In genomic region chr14:105418269-105419054, GRCh38 we compare ENCODE assay signal across 9 cellular contexts. TPM values are rescaled to one million over a fixed set of nuclear protein-coding genes. Genes with fewer than 3 reads are reported as not detected.
A peak's percentile ranks its signal among the peaks of the same experiment; 100 is the strongest.
DNase-seq lines count a peak whose midpoint lies in the region; ATAC-seq, FAIRE-seq and TF ChIP-seq lines count a peak whose summit lies in the region.
"Had no signal": no experiment of that assay in that cellular context is flagged by ENCODE, and none has a peak within 500 bp of the region (broad histone marks: within the 10 kb centered on the region; RNA-seq: fewer than 3 reads in every experiment).

No MANE protein-coding gene starts in this region.

- peak overlapping the region; percentile 91 for H3K4me2 ChIP-seq in HepG2 (ENCODE audit: low read depth, low read length)

- H3K36me3 ChIP-seq in HepG2 (replicated peaks in 1 of 2; ENCODE audit: control insufficient read depth in 1 of 2, insufficient read depth in 2 of 2, low read length in 2 of 2): no peaks in the 10 kb centered on the region
- no peaks in the 10 kb centered on the region for H3K36me3 ChIP-seq in thoracic aorta

- POLR2A ChIA-PET in HepG2 (lab: Yijun Ruan, JAX): interaction anchor here (2.4 kb wide), 1 partner anchor 20 kb away, joined by 10 read pairs; the partner anchor contains the start of gene TEX22

- intact Hi-C loops in activated T-helper 1 cell treated with anti-CD3 and anti-CD28 coated beads, Interleukin-12 subunit alpha, Interleukin-12 subunit beta, Interleukin-2, Interleukin-4 antibody, amounts not matched to agents 30 ng/mL and 10 ng/mL and 1 ng/mL, durations not matched to agents 14 hours and 24 hours and 36 hours (cut with micrococcal nuclease): loop anchor here (1.0 to 5.0 kb wide), 4 partner anchors 20 to 326 kb away; partner anchors contain the start of gene TEX22
- intact Hi-C loops in HepG2 (cut with micrococcal nuclease; ENCODE audit: unreplicated experiment): no loop called here
- intact Hi-C loops in Right ventricle myocardium inferior (cut with DNase I): no loop called here

- H4K20me1 ChIP-seq in HepG2 (ENCODE audit: insufficient read depth, low read length): 0 out of 2 replicates have a peak, but pooled peaks cover 2% of the 10 kb centered on the region

- peak overlapping the region; percentile 72 for H3K27ac Mint-ChIP-seq in activated naive CD4-positive, alpha-beta T cell treated with anti-CD3 and anti-CD28 coated beads, Interleukin-2, amount 50 U/mL, for 24 hours
- no peak overlapping the region for H3K27ac Mint-ChIP-seq in activated T-helper 1 cell treated with anti-CD3 and anti-CD28 coated beads, Interleukin-12 subunit alpha, Interleukin-12 subunit beta, Interleukin-2, Interleukin-4 antibody, amounts not matched to agents 30 ng/mL and 10 ng/mL and 1 ng/mL, durations not matched to agents 14 hours and 24 hours and 36 hours

- H3K27ac ChIP-seq in HepG2 (ENCODE audit: extremely low read length, insufficient read depth, low read length) (peak overlapping the region; percentile 84), thoracic aorta (no peak overlapping the region)

- CTCF ChIA-PET in HepG2 (lab: Yijun Ruan, JAX; ENCODE audit: low intra/inter-chr PET ratio, low total read pairs): no interaction called here

- peaks cover 1% of the 10 kb centered on the region for H3K27me3 Mint-ChIP-seq in activated naive CD4-positive, alpha-beta T cell treated with anti-CD3 and anti-CD28 coated beads, Interleukin-2, amount 50 U/mL, for 24 hours
- peaks cover 2% of the 10 kb centered on the region for H3K27me3 Mint-ChIP-seq in activated T-helper 1 cell treated with anti-CD3 and anti-CD28 coated beads, Interleukin-12 subunit alpha, Interleukin-12 subunit beta, Interleukin-2, Interleukin-4 antibody, amounts not matched to agents 30 ng/mL and 10 ng/mL and 1 ng/mL, durations not matched to agents 14 hours and 24 hours and 36 hours (ENCODE audit: insufficient read depth)

- no peaks in the 10 kb centered on the region for H3K9me3 Mint-ChIP-seq in activated naive CD4-positive, alpha-beta T cell treated with anti-CD3 and anti-CD28 coated beads, Interleukin-2, amount 50 U/mL, for 24 hours
- no peaks in the 10 kb centered on the region for H3K9me3 Mint-ChIP-seq in activated T-helper 1 cell treated with anti-CD3 and anti-CD28 coated beads, Interleukin-12 subunit alpha, Interleukin-12 subunit beta, Interleukin-2, Interleukin-4 antibody, amounts not matched to agents 30 ng/mL and 10 ng/mL and 1 ng/mL, durations not matched to agents 14 hours and 24 hours and 36 hours

- TF ChIP-seq POLR2A in HepG2 (IDR thresholded peaks at IDR 0.05; ENCODE audit: insufficient read depth in 1 of 2, low read depth in 2 of 2, low read length in 2 of 2): no peak

- no peak for DNase-seq in activated naive CD4-positive, alpha-beta T cell treated with Interleukin-2 at 50 U/mL for 16 hours
- DNase-seq in activated T-helper 1 cell treated with anti-CD3 and anti-CD28 coated beads, Interleukin-12 subunit alpha, Interleukin-12 subunit beta, Interleukin-2, Interleukin-4 antibody, amounts not matched to agents 30 ng/mL and 10 ng/mL and 1 ng/mL, durations not matched to agents 14 hours and 24 hours and 36 hours (ENCODE audit: low spot score): no peak
- DNase-seq in HepG2 (ENCODE audit: low spot score) (no peak), thoracic aorta (ENCODE audit: low spot score) (no peak), H4 (ENCODE audit: low spot score) (no peak), CD1c-positive myeloid dendritic cell (ENCODE audit: extremely low spot score) (no peak), Right ventricle myocardium inferior (ENCODE audit: missing footprints) (no peak)
- DNase-seq: trophoblast cell had no signal

- TF ChIP-seq EP300 in HepG2 (IDR thresholded peaks at IDR 0.05; ENCODE audit: low read depth in 2 of 2, low read length in 2 of 2) (no peak), HepG2 (CRISPR knock-in tag; IDR thresholded peaks at IDR 0.05; ENCODE audit: borderline replicate concordance) (no peak)

- H3K9me3 ChIP-seq in HepG2 (ENCODE audit: low read length): no peaks in the 10 kb centered on the region
- no peaks in the 10 kb centered on the region for H3K9me3 ChIP-seq in thoracic aorta

- H3K9ac ChIP-seq in HepG2 (ENCODE audit: insufficient read depth, low read depth, low read length): peak overlapping the region; percentile 86

- no peak for FAIRE-seq in HepG2 (lab: Jason Lieb, UNC)

- peaks cover 0 to 9% of the 10 kb centered on the region in 2 experiments; a peak in 2 of 5 replicates for H3K27me3 ChIP-seq in HepG2 (ENCODE audit: control insufficient read depth in 1 of 2, insufficient read depth in 2 of 2, low read length in 2 of 2)
- no peaks in the 10 kb centered on the region for H3K27me3 ChIP-seq in thoracic aorta (replicated peaks; ENCODE audit: insufficient read depth)

- no peak for TF ChIP-seq RAD21 in HepG2 (CRISPR knock-in tag; IDR thresholded peaks at IDR 0.05)

- H3K4me1 Mint-ChIP-seq in activated naive CD4-positive, alpha-beta T cell treated with anti-CD3 and anti-CD28 coated beads, Interleukin-2, amount 50 U/mL, for 24 hours: peaks cover 24% of the 10 kb centered on the region
- H3K4me1 Mint-ChIP-seq in activated T-helper 1 cell treated with anti-CD3 and anti-CD28 coated beads, Interleukin-12 subunit alpha, Interleukin-12 subunit beta, Interleukin-2, Interleukin-4 antibody, amounts not matched to agents 30 ng/mL and 10 ng/mL and 1 ng/mL, durations not matched to agents 14 hours and 24 hours and 36 hours (ENCODE audit: low read depth): peaks cover 10% of the 10 kb centered on the region

- peak overlapping the region; percentile 70 for H3K4me3 Mint-ChIP-seq in activated naive CD4-positive, alpha-beta T cell treated with anti-CD3 and anti-CD28 coated beads, Interleukin-2, amount 50 U/mL, for 24 hours
- H3K4me3 Mint-ChIP-seq in activated T-helper 1 cell treated with anti-CD3 and anti-CD28 coated beads, Interleukin-12 subunit alpha, Interleukin-12 subunit beta, Interleukin-2, Interleukin-4 antibody, amounts not matched to agents 30 ng/mL and 10 ng/mL and 1 ng/mL, durations not matched to agents 14 hours and 24 hours and 36 hours: peak overlapping the region; percentile 68

- peaks cover 55% of the 10 kb centered on the region for H3K4me1 ChIP-seq in HepG2 (ENCODE audit: insufficient read depth, low read length)
- peaks cover 32 to 50% of the 10 kb centered on the region in 2 donors for H3K4me1 ChIP-seq in thoracic aorta (ENCODE audit: control insufficient read depth in 1 of 2, low read depth in 2 of 2)

- H3K4me3 ChIP-seq in HepG2 (replicated peaks in 1 of 3; ENCODE audit: insufficient read depth in 1 of 3, low read depth in 2 of 3, low read length in 3 of 3) (peak overlapping the region; percentile 76 to 92 (median 89)), thoracic aorta (peak overlapping the region; percentile 70)

- TSS peak; percentile 48 for BruUV-seq in HepG2 (replicated peaks; lab: Mats Ljungman, UMichigan)

- TF ChIP-seq CTCF in HepG2 (CRISPR knock-in tag; IDR thresholded peaks at IDR 0.05) (no peak), thoracic aorta (IDR thresholded peaks at IDR 0.05) (no peak)

- WGBS in HepG2 (ENCODE audit: low lambda C conversion rate): 35% methylated on average over 10 of the region's 15 CpGs

- in situ Hi-C loops in HepG2 (cut with HindIII; ENCODE audit: extremely low pct_ligation_motif_present, low pct_unique_long_range_greater_than_20kb): no loop called here

- H3K79me2 ChIP-seq in HepG2 (ENCODE audit: insufficient read depth, low read length): peaks cover 35% of the 10 kb centered on the region

- ATAC-seq in HepG2: peak; percentile 1; the same call in 1 of the 3 replicates
- no peak for ATAC-seq in thoracic aorta (ENCODE audit: insufficient number of reproducible peaks, low FRiP score, low read depth)
- ATAC-seq in Right ventricle myocardium inferior: no peak

- no peaks in the 10 kb centered on the region for H3K36me3 Mint-ChIP-seq in activated naive CD4-positive, alpha-beta T cell treated with anti-CD3 and anti-CD28 coated beads, Interleukin-2, amount 50 U/mL, for 24 hours
- peaks cover 8% of the 10 kb centered on the region for H3K36me3 Mint-ChIP-seq in activated T-helper 1 cell treated with anti-CD3 and anti-CD28 coated beads, Interleukin-12 subunit alpha, Interleukin-12 subunit beta, Interleukin-2, Interleukin-4 antibody, amounts not matched to agents 30 ng/mL and 10 ng/mL and 1 ng/mL, durations not matched to agents 14 hours and 24 hours and 36 hours (ENCODE audit: low read depth)

- H2AFZ ChIP-seq in HepG2 (ENCODE audit: low read length): no peak overlapping the region

RNA-seq across cellular contexts. Expression of gene MTA1, which starts 1.2 kb away (rescaled TPM):
- total RNA-seq in activated T-helper 1 cell treated with anti-CD3 and anti-CD28 coated beads, Interleukin-12 subunit alpha, Interleukin-12 subunit beta, Interleukin-2, Interleukin-4 antibody, amounts not matched to agents 30 ng/mL and 10 ng/mL and 1 ng/mL, durations not matched to agents 14 hours and 24 hours and 36 hours: 173 and 181 TPM in 2 replicates
- total RNA-seq in HepG2 (2016; rRNA removed; fragmentation: Illumina TruSeq; extraction: Trizol) (19.1 and 35.2 TPM in 2 replicates), thoracic aorta (10 to 100 TPM; 77.2 to 84.1 TPM), Right ventricle myocardium inferior (192 TPM)
- 56.8 and 63.0 TPM in 2 replicates for total RNA-seq in HepG2 (2016; cell fraction: cytosol; rRNA removed; fragmentation: Illumina TruSeq; extraction: Trizol; ENCODE audit: low read depth)
- 14.0 and 38.5 TPM in 2 replicates for total RNA-seq in HepG2 (2016; cell fraction: insoluble cytoplasmic fraction; rRNA removed; fragmentation: Illumina TruSeq; extraction: Trizol)
- total RNA-seq in HepG2 (2016; cell fraction: membrane; rRNA removed; fragmentation: Illumina TruSeq; extraction: Trizol): 52.7 and 56.0 TPM in 2 replicates
- 47.2 and 51.4 TPM in 2 replicates for total RNA-seq in HepG2 (2016; cell fraction: nucleus; rRNA removed; fragmentation: Illumina TruSeq; extraction: Trizol)
- 85.7 and 85.8 TPM in 2 replicates for polyA plus RNA-seq in HepG2 (2011; rRNA removed)
- polyA plus RNA-seq in HepG2 (2011; cell fraction: cytosol; rRNA removed): 39.0 and 48.4 TPM in 2 replicates
- 409 and 581 TPM in 2 replicates for polyA plus RNA-seq in HepG2 (2011; cell fraction: nucleus; rRNA removed)
- polyA plus RNA-seq in HepG2 (2012): 58.3 and 62.1 TPM in 2 replicates
- 51.1 and 53.5 TPM in 2 replicates for polyA plus RNA-seq in HepG2 (2016; cell fraction: cytosol; fragmentation: Illumina TruSeq; extraction: Trizol; ENCODE audit: low read depth)
- 36.2 and 45.8 TPM in 2 replicates for polyA plus RNA-seq in HepG2 (2016; cell fraction: insoluble cytoplasmic fraction; fragmentation: Illumina TruSeq; extraction: Trizol; ENCODE audit: low read depth)
- polyA plus RNA-seq in HepG2 (2016; cell fraction: membrane; fragmentation: Illumina TruSeq; extraction: Trizol; ENCODE audit: low read depth): 82.4 and 89.9 TPM in 2 replicates
- 244 and 255 TPM in 2 replicates for polyA plus RNA-seq in HepG2 (2016; cell fraction: nucleus; fragmentation: Illumina TruSeq; extraction: Trizol; ENCODE audit: insufficient read depth, low read depth)
- polyA minus RNA-seq in HepG2 (2011; rRNA and poly(A)+ RNA removed; ENCODE audit: low replicate concordance): 53.3 and 73.7 TPM in 2 replicates
- polyA minus RNA-seq in HepG2 (2011; cell fraction: cytosol; rRNA and poly(A)+ RNA removed): 58.3 and 59.6 TPM in 2 replicates
- 88.5 and 90.4 TPM in 2 replicates for polyA minus RNA-seq in HepG2 (2011; cell fraction: nucleus; rRNA and poly(A)+ RNA removed)
- 17.2 and 24.0 TPM in 2 replicates for total RNA-seq in H4 (2014; rRNA removed; shearing (Covaris generic))

RNA-seq across cellular contexts. Expression of gene TEX22, which starts 20.1 kb away (rescaled TPM):
- 7.4 and 9.1 TPM in 2 replicates for total RNA-seq in activated T-helper 1 cell treated with anti-CD3 and anti-CD28 coated beads, Interleukin-12 subunit alpha, Interleukin-12 subunit beta, Interleukin-2, Interleukin-4 antibody, amounts not matched to agents 30 ng/mL and 10 ng/mL and 1 ng/mL, durations not matched to agents 14 hours and 24 hours and 36 hours
- total RNA-seq in HepG2 (2016; rRNA removed; fragmentation: Illumina TruSeq; extraction: Trizol): 0.27 and 0.55 TPM in 2 replicates
- not detected in 2 replicates for total RNA-seq in HepG2 (2016; cell fraction: cytosol; rRNA removed; fragmentation: Illumina TruSeq; extraction: Trizol; ENCODE audit: low read depth)
- not detected in 2 replicates for total RNA-seq in HepG2 (2016; cell fraction: insoluble cytoplasmic fraction; rRNA removed; fragmentation: Illumina TruSeq; extraction: Trizol)
- not detected in 2 replicates for total RNA-seq in HepG2 (2016; cell fraction: membrane; rRNA removed; fragmentation: Illumina TruSeq; extraction: Trizol)
- total RNA-seq in HepG2 (2016; cell fraction: nucleus; rRNA removed; fragmentation: Illumina TruSeq; extraction: Trizol): not detected in 2 replicates
- polyA plus RNA-seq in HepG2 (2011; rRNA removed): 0.07 and 0.16 TPM in 2 replicates
- polyA plus RNA-seq in HepG2 (2011; cell fraction: cytosol; rRNA removed): not detected in 2 replicates
- polyA plus RNA-seq in HepG2 (2011; cell fraction: nucleus; rRNA removed): 0.56 and 1.2 TPM in 2 replicates
- polyA plus RNA-seq in HepG2 (2012): 0.13 and 0.23 TPM in 2 replicates
- not detected in 2 replicates for polyA plus RNA-seq in HepG2 (2016; cell fraction: cytosol; fragmentation: Illumina TruSeq; extraction: Trizol; ENCODE audit: low read depth)
- not detected in 2 replicates for polyA plus RNA-seq in HepG2 (2016; cell fraction: insoluble cytoplasmic fraction; fragmentation: Illumina TruSeq; extraction: Trizol; ENCODE audit: low read depth)
- not detected in 2 replicates for polyA plus RNA-seq in HepG2 (2016; cell fraction: membrane; fragmentation: Illumina TruSeq; extraction: Trizol; ENCODE audit: low read depth)
- not detected in 2 replicates for polyA plus RNA-seq in HepG2 (2016; cell fraction: nucleus; fragmentation: Illumina TruSeq; extraction: Trizol; ENCODE audit: insufficient read depth, low read depth)
- 0.16 and 0.82 TPM in 2 replicates for polyA minus RNA-seq in HepG2 (2011; rRNA and poly(A)+ RNA removed; ENCODE audit: low replicate concordance)
- not detected in 2 replicates for polyA minus RNA-seq in HepG2 (2011; cell fraction: cytosol; rRNA and poly(A)+ RNA removed)
- 0.62 TPM in 1 of 2 replicates, not detected in the other for polyA minus RNA-seq in HepG2 (2011; cell fraction: nucleus; rRNA and poly(A)+ RNA removed)
- total RNA-seq in thoracic aorta: not detected
- total RNA-seq in H4 (2014; rRNA removed; shearing (Covaris generic)): 0.04 TPM in 1 of 2 replicates, not detected in the other
- 2.4 TPM for total RNA-seq in Right ventricle myocardium inferior

RNA-seq across cellular contexts. Expression of gene CRIP2, which starts 56.2 kb away (rescaled TPM):
- not detected in 2 replicates for total RNA-seq in activated T-helper 1 cell treated with anti-CD3 and anti-CD28 coated beads, Interleukin-12 subunit alpha, Interleukin-12 subunit beta, Interleukin-2, Interleukin-4 antibody, amounts not matched to agents 30 ng/mL and 10 ng/mL and 1 ng/mL, durations not matched to agents 14 hours and 24 hours and 36 hours
- total RNA-seq in HepG2 (2016; rRNA removed; fragmentation: Illumina TruSeq; extraction: Trizol): 32.1 and 37.9 TPM in 2 replicates
- total RNA-seq in HepG2 (2016; cell fraction: cytosol; rRNA removed; fragmentation: Illumina TruSeq; extraction: Trizol; ENCODE audit: low read depth): 22.2 and 30.3 TPM in 2 replicates
- total RNA-seq in HepG2 (2016; cell fraction: insoluble cytoplasmic fraction; rRNA removed; fragmentation: Illumina TruSeq; extraction: Trizol): 29.1 and 37.9 TPM in 2 replicates
- total RNA-seq in HepG2 (2016; cell fraction: membrane; rRNA removed; fragmentation: Illumina TruSeq; extraction: Trizol): 30.8 and 36.2 TPM in 2 replicates
- total RNA-seq in HepG2 (2016; cell fraction: nucleus; rRNA removed; fragmentation: Illumina TruSeq; extraction: Trizol): 14.7 and 15.4 TPM in 2 replicates
- 18.0 and 31.6 TPM in 2 replicates for polyA plus RNA-seq in HepG2 (2011; rRNA removed)
- polyA plus RNA-seq in HepG2 (2011; cell fraction: cytosol; rRNA removed): 18.1 and 57.4 TPM in 2 replicates
- 37.9 and 74.0 TPM in 2 replicates for polyA plus RNA-seq in HepG2 (2011; cell fraction: nucleus; rRNA removed)
- polyA plus RNA-seq in HepG2 (2012): 3.6 and 7.4 TPM in 2 replicates
- 34.0 and 41.4 TPM in 2 replicates for polyA plus RNA-seq in HepG2 (2016; cell fraction: cytosol; fragmentation: Illumina TruSeq; extraction: Trizol; ENCODE audit: low read depth)
- polyA plus RNA-seq in HepG2 (2016; cell fraction: insoluble cytoplasmic fraction; fragmentation: Illumina TruSeq; extraction: Trizol; ENCODE audit: low read depth): 44.2 and 51.5 TPM in 2 replicates
- polyA plus RNA-seq in HepG2 (2016; cell fraction: membrane; fragmentation: Illumina TruSeq; extraction: Trizol; ENCODE audit: low read depth): 41.2 and 43.7 TPM in 2 replicates
- polyA plus RNA-seq in HepG2 (2016; cell fraction: nucleus; fragmentation: Illumina TruSeq; extraction: Trizol; ENCODE audit: insufficient read depth, low read depth): 39.7 and 41.0 TPM in 2 replicates
- 21.4 and 23.6 TPM in 2 replicates for polyA minus RNA-seq in HepG2 (2011; rRNA and poly(A)+ RNA removed; ENCODE audit: low replicate concordance)
- 8.4 and 15.7 TPM in 2 replicates for polyA minus RNA-seq in HepG2 (2011; cell fraction: cytosol; rRNA and poly(A)+ RNA removed)
- 2.2 and 7.5 TPM in 2 replicates for polyA minus RNA-seq in HepG2 (2011; cell fraction: nucleus; rRNA and poly(A)+ RNA removed)
- 100 to 1,000 TPM; 307 to 748 TPM for total RNA-seq in thoracic aorta
- 16.2 and 26.9 TPM in 2 replicates for total RNA-seq in H4 (2014; rRNA removed; shearing (Covaris generic))
- 1,081 TPM for total RNA-seq in Right ventricle myocardium inferior

Comparison
In these comparisons a context has a peak if more than half of its experiments do, and no peak if none do; other contexts are left out.
1. RNA of gene CRIP2, which starts 56.2 kb away (total RNA-seq): 1,081 TPM in Right ventricle myocardium inferior (single experiment), 307 to 748 TPM in thoracic aorta, 14.7 to 37.9 TPM in HepG2 and 16.2 to 26.9 TPM in H4; not detected in activated T-helper 1 cell treated with anti-CD3 and anti-CD28 coated beads, Interleukin-12 subunit alpha, Interleukin-12 subunit beta, Interleukin-2, Interleukin-4 antibody, amounts not matched to agents 30 ng/mL and 10 ng/mL and 1 ng/mL, durations not matched to agents 14 hours and 24 hours and 36 hours; every median in the first group is over 10 times any median in the second.